ENCODE assay signal across 28 cellular contexts in the genomic region with DNA sequence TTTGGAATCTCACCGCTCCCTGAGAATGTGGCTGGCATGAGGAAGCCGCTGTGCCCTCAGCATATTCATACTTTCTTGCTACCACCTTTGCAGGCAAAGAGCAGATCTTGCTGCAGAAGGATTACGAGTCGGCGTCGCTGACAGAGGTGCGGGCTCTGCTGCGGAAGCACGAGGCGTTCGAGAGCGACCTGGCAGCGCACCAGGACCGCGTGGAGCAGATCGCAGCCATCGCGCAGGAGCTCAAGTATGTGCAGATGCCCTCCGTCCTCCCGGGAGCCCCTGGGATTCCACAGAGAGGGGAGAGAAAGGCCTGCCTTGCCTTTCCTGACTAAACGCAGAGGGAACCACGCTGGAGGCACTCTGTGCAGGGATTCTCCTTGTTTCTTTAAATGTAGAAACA. TPM values are rescaled to one million over a fixed set of nuclear protein-coding genes. Genes with fewer than 3 reads are reported as not detected.
"Had no signal": no experiment of that assay in that cellular context is flagged by ENCODE, and none has a peak within 500 bp of the region (broad histone marks: within the 10 kb centered on the region; RNA-seq: fewer than 3 reads in every experiment).

No MANE protein-coding gene starts in this region.

- H3K9me3 ChIP-seq: heart right ventricle, mucosa of descending colon, pancreas, prostate gland, stomach, testis, thyroid gland, transverse colon, upper lobe of left lung, vagina had no signal

- H3K27me3 ChIP-seq: heart right ventricle, hepatocyte, pancreas, stomach, testis, thyroid gland, transverse colon, upper lobe of left lung, vagina had no signal

- H3K4me1 ChIP-seq: pancreas, prostate gland, stomach, testis, thyroid gland, transverse colon, upper lobe of left lung, vagina had no signal

- ATAC-seq: left lobe of liver; mucosa of descending colon; naive thymus-derived CD4-positive, alpha-beta T cell; natural killer cell treated with Interleukin-12 subunit alpha and Interleukin-12 subunit beta and Interleukin-15 and Interleukin-18, amount 100 ng/mL, for 72 hours; pancreas; sciatic nerve; stimulated activated naive B cell treated with anti-CD40 and anti-IgM and Interleukin-4, amounts not matched to agents 10 μg/mL and 1 μg/mL and 100 μg/mL, for 72 hours; stimulated activated naive CD8-positive, alpha-beta T cell treated with anti-CD3 and anti-CD28 coated beads, Interleukin-15, Interleukin-2, amounts not matched to agents 100 U/mL and 50 U/mL, for 24 hours had no signal

- H3K4me3 ChIP-seq: heart right ventricle, hepatocyte, lung, mucosa of descending colon, pancreas, prostate gland, skin epidermis, stomach, testis, thyroid gland, transverse colon, upper lobe of left lung, vagina had no signal

- H3K27ac ChIP-seq: hepatocyte, pancreas, prostate gland, skin epidermis, stomach, testis, thyroid gland, transverse colon, upper lobe of left lung, vagina had no signal

- H3K36me3 ChIP-seq: pancreas, prostate gland, thyroid gland, transverse colon, vagina had no signal

- DNase-seq: islet precursor cell; midbrain; mucosa of descending colon; naive thymus-derived CD4-positive, alpha-beta T cell; nucleus accumbens; pancreas; posterior cingulate gyrus; stimulated activated CD4-positive, alpha-beta T cell treated with anti-CD3 and anti-CD28 coated beads, Interleukin-12 subunit alpha, Interleukin-12 subunit beta, amount 100 ng/mL, for 4 hours; stimulated activated CD4-positive, alpha-beta T cell treated with anti-CD3 and anti-CD28 coated beads, Interleukin-15, amount 100 ng/mL, for 24 hours; stimulated activated CD4-positive, alpha-beta T cell treated with anti-CD3 and anti-CD28 coated beads, Interleukin-2, amount 100 ng/mL, for 24 hours; stimulated activated CD4-positive, alpha-beta T cell treated with anti-CD3 and anti-CD28 coated beads, Interleukin-4, amount 100 ng/mL, for 1 hour; stimulated activated naive B cell treated with anti-CD40 and anti-IgM and Interleukin-4, amounts not matched to agents 10 μg/mL and 1 μg/mL and 100 μg/mL, for 72 hours; stimulated activated naive CD8-positive, alpha-beta T cell treated with anti-CD3 and anti-CD28 coated beads, Interleukin-15, Interleukin-2, amounts not matched to agents 100 U/mL and 50 U/mL, for 24 hours; stomach; testis; thyroid gland; transverse colon had no signal

RNA-seq across cellular contexts. Expression of a gene that starts 58.2 kb away (rescaled TPM):
- total RNA-seq: left lobe of liver; naive thymus-derived CD4-positive, alpha-beta T cell; osteoblast had no signal
- polyA plus RNA-seq: naive thymus-derived CD4-positive, alpha-beta T cell had no signal
